In genomic region chr15:74406992-74407705, GRCh38 we compare ENCODE assay signal across 8 cellular contexts. TPM values are rescaled to one million over a fixed set of nuclear protein-coding genes. Genes with fewer than 3 reads are reported as not detected.
A peak's percentile ranks its signal among the peaks of the same experiment; 100 is the strongest.
DNase-seq lines count a peak whose midpoint lies in the region; ATAC-seq and TF ChIP-seq lines count a peak whose summit lies in the region.

No MANE protein-coding gene starts in this region.

- peak overlapping the region; percentile 55 for H3K27ac ChIP-seq in substantia nigra (ENCODE audit: low read depth, low read length, poor library complexity, severe bottlenecking)

- intact Hi-C loops in CD14-positive monocyte (cut with micrococcal nuclease), result no loop called here

- peaks cover 60% of the 10 kb centered on the region for H3K4me1 Mint-ChIP-seq in activated T-cell treated with anti-CD3 and anti-CD28 coated beads, Interleukin-2, amount 50 U/mL, for 24 hours (ENCODE audit: low read depth)
- H3K4me1 Mint-ChIP-seq in CD14-positive monocyte, result peaks cover 24% of the 10 kb centered on the region

- no peak for DNase-seq in activated T-cell treated with anti-CD3 and anti-CD28 coated beads, Interleukin-2, amount 50 U/mL, for 24 hours
- no peak for DNase-seq in activated T-cell treated with anti-CD3 and anti-CD28 coated beads, Interleukin-2, amount 50 U/mL, for 1 hour
- peak; percentile 96 for DNase-seq in foreskin fibroblast
- peak in 12 of 49 donors; percentile 3 to 72 (median 28) for DNase-seq in substantia nigra (lab: John Stamatoyannopoulos, UW)
- DNase-seq in middle frontal gyrus (ENCODE audit: extremely low spot score, low spot score), result no peak
- no peak for DNase-seq in CD14-positive monocyte (ENCODE audit: low spot score)
- no peak for DNase-seq in SKM-1 treated with dmso at 0.1 percent for 144 hours (lab: John Stamatoyannopoulos, UW; ENCODE audit: unreplicated experiment)

- peaks cover 55% of the 10 kb centered on the region for H3K36me3 Mint-ChIP-seq in activated T-cell treated with anti-CD3 and anti-CD28 coated beads, Interleukin-2, amount 50 U/mL, for 24 hours (ENCODE audit: low read depth)
- no peaks in the 10 kb centered on the region for H3K36me3 Mint-ChIP-seq in CD14-positive monocyte

- no peaks in the 10 kb centered on the region for H3K27me3 Mint-ChIP-seq in activated T-cell treated with anti-CD3 and anti-CD28 coated beads, Interleukin-2, amount 50 U/mL, for 24 hours
- peaks cover 4 to 8% (median 7%) of the 10 kb centered on the region in 3 donors for H3K27me3 Mint-ChIP-seq in CD14-positive monocyte (ENCODE audit: low read depth in 3 of 3)

- H3K9me3 Mint-ChIP-seq in activated T-cell treated with anti-CD3 and anti-CD28 coated beads, Interleukin-2, amount 50 U/mL, for 24 hours, result no peaks in the 10 kb centered on the region
- H3K9me3 Mint-ChIP-seq in CD14-positive monocyte, result peaks cover 0 to 2% (median 0%) of the 10 kb centered on the region in 7 donors

- no peak overlapping the region for H3K4me3 ChIP-seq in foreskin fibroblast (ENCODE audit: low read depth in 1 of 2, low read length in 2 of 2)

- no peak overlapping the region for H3K4me3 Mint-ChIP-seq in activated T-cell treated with anti-CD3 and anti-CD28 coated beads, Interleukin-2, amount 50 U/mL, for 24 hours
- no peak overlapping the region for H3K4me3 Mint-ChIP-seq in CD14-positive monocyte

- TF ChIP-seq CTCF in foreskin fibroblast (IDR thresholded peaks at IDR 0.05; ENCODE audit: low read depth, low read length) (no peak), CD14-positive monocyte (IDR thresholded peaks at IDR 0.05) (no peak)

- ATAC-seq in SK-N-SH treated with all-trans-retinoic acid at 6 μM for 48 hours, result peak; percentile 97

- H3K27ac Mint-ChIP-seq in activated T-cell treated with anti-CD3 and anti-CD28 coated beads, Interleukin-2, amount 50 U/mL, for 24 hours, result peak overlapping the region; percentile 80
- no peak overlapping the region for H3K27ac Mint-ChIP-seq in CD14-positive monocyte

TF ChIP-seq in SK-N-SH treated with all-trans-retinoic acid at 6 μM for 48 hours, 23 proteins besides CTCF, POLR2A, EP300 and RAD21:
- TF ChIP-seq ZNF70 (CRISPR knock-in tag; IDR thresholded peaks at IDR 0.05), result no peak

RNA-seq across cellular contexts. Expression of gene SEMA7A, which starts 26.6 kb away (rescaled TPM):
- under 1 TPM; 0.04 to 0.15 TPM for polyA plus RNA-seq in CD14-positive monocyte

RNA-seq across cellular contexts. Expression of gene CYP11A1, which starts 39.7 kb away (rescaled TPM):
- not detected for polyA plus RNA-seq in CD14-positive monocyte

RNA-seq across cellular contexts. Expression of gene UBL7, which starts 53.8 kb away (rescaled TPM):
- polyA plus RNA-seq in CD14-positive monocyte, result 100 to 1,000 TPM in 1 of 2 donors, 10 to 100 TPM in 1; 95.1 to 103 TPM

Comparison
In these comparisons a context has a peak if more than half of its experiments do, and no peak if none do; other contexts are left out.
1. DNase-seq: peak in foreskin fibroblast (2 of 2); none in activated T-cell treated with anti-CD3 and anti-CD28 coated beads, Interleukin-2, amount 50 U/mL, for 24 hours (single experiment), activated T-cell treated with anti-CD3 and anti-CD28 coated beads, Interleukin-2, amount 50 U/mL, for 1 hour (single experiment), middle frontal gyrus (single experiment), CD14-positive monocyte (single experiment) and SKM-1 treated with dmso at 0.1 percent for 144 hours (single experiment).